ENCODE assay signal across 1 cellular context in genomic region chr16:72832640-72833039, GRCh38.
TF ChIP-seq lines count a peak whose summit lies in the region.

No MANE protein-coding gene starts in this region.

TF ChIP-seq in HepG2, 621 proteins besides CTCF, POLR2A, EP300 and RAD21 (continued from another document and continues in another):
- TF ChIP-seq ZNF350 (CRISPR knock-in tag; IDR thresholded peaks at IDR 0.05; ENCODE audit: borderline replicate concordance, low read depth) (peak; percentile 62; the same call in 1 of the 2 replicates), ZNF234 (CRISPR knock-in tag; conservative IDR thresholded peaks at IDR 0.05) (no peak), ATF1 (CRISPR knock-in tag; IDR thresholded peaks at IDR 0.05) (no peak), AKNA (CRISPR knock-in tag; IDR thresholded peaks at IDR 0.05; ENCODE audit: borderline replicate concordance) (no peak), MAX (IDR thresholded peaks at IDR 0.05) (0 out of 2 replicates have a peak, but pooled peaks have one; percentile 17), PAWR (CRISPR knock-in tag; IDR thresholded peaks at IDR 0.05; ENCODE audit: borderline replicate concordance) (no peak), ZBTB3 (CRISPR knock-in tag; IDR thresholded peaks at IDR 0.05; ENCODE audit: borderline replicate concordance, low read depth) (no peak), ZNF362 (CRISPR knock-in tag; IDR thresholded peaks at IDR 0.05; ENCODE audit: borderline replicate concordance) (no peak), IKZF4 (CRISPR knock-in tag; IDR thresholded peaks at IDR 0.05; ENCODE audit: borderline replicate concordance, low read depth, not compliant biosample characterization) (no peak), ZNF850 (CRISPR knock-in tag; conservative IDR thresholded peaks at IDR 0.05) (no peak), ZNF407 (CRISPR knock-in tag; IDR thresholded peaks at IDR 0.05; ENCODE audit: not compliant biosample characterization) (no peak), ATF3 (CRISPR knock-in tag; IDR thresholded peaks at IDR 0.05) (no peak), NONO (IDR thresholded peaks at IDR 0.05) (no peak), NONO (CRISPR knock-in tag; conservative IDR thresholded peaks at IDR 0.05) (0 out of 2 replicates have a peak, but pooled peaks have one; percentile 10), CEBPB (IDR thresholded peaks at IDR 0.05; ENCODE audit: borderline replicate concordance, low read depth, low read length) (no peak), ZBTB2 (CRISPR knock-in tag; IDR thresholded peaks at IDR 0.05; ENCODE audit: low read depth) (no peak), ZNF431 (CRISPR knock-in tag; IDR thresholded peaks at IDR 0.05; ENCODE audit: borderline replicate concordance, low read depth) (no peak), ZNF251 (CRISPR knock-in tag; IDR thresholded peaks at IDR 0.05) (no peak), HOXA7 (CRISPR knock-in tag; IDR thresholded peaks at IDR 0.05) (no peak), ZNF7 (CRISPR knock-in tag; IDR thresholded peaks at IDR 0.05) (no peak), ZNF205 (CRISPR knock-in tag; IDR thresholded peaks at IDR 0.05) (no peak), SMC3 (IDR thresholded peaks at IDR 0.05; ENCODE audit: low read length) (peak; percentile 82), EED (CRISPR knock-in tag; IDR thresholded peaks at IDR 0.05) (no peak), ELF1 (CRISPR knock-in tag; IDR thresholded peaks at IDR 0.05) (peak; percentile 60), RAD51 (IDR thresholded peaks at IDR 0.05; ENCODE audit: borderline replicate concordance) (no peak), ZNF781 (CRISPR knock-in tag; IDR thresholded peaks at IDR 0.05; ENCODE audit: borderline replicate concordance, not compliant biosample characterization) (no peak), TIGD3 (CRISPR knock-in tag; IDR thresholded peaks at IDR 0.05; ENCODE audit: borderline replicate concordance) (no peak), CBX1 (IDR thresholded peaks at IDR 0.05; ENCODE audit: low read depth) (no peak), SATB2 (CRISPR knock-in tag; IDR thresholded peaks at IDR 0.05) (no peak), YEATS4 (CRISPR knock-in tag; IDR thresholded peaks at IDR 0.05; ENCODE audit: borderline replicate concordance) (no peak), ZSCAN9 (CRISPR knock-in tag; IDR thresholded peaks at IDR 0.05; ENCODE audit: borderline replicate concordance) (no peak), ETV5 (CRISPR knock-in tag; IDR thresholded peaks at IDR 0.05; ENCODE audit: borderline replicate concordance) (peak; percentile 27; the same call in 1 of the 2 replicates), ZNF275 (CRISPR knock-in tag; IDR thresholded peaks at IDR 0.05; ENCODE audit: borderline replicate concordance) (no peak), ZNF460 (CRISPR knock-in tag; IDR thresholded peaks at IDR 0.05; ENCODE audit: borderline replicate concordance) (no peak), ZNF101 (CRISPR knock-in tag; IDR thresholded peaks at IDR 0.05; ENCODE audit: borderline replicate concordance, low read depth) (no peak), ZFP91 (CRISPR knock-in tag; IDR thresholded peaks at IDR 0.05; ENCODE audit: borderline replicate concordance) (no peak), ZSCAN5A (CRISPR knock-in tag; IDR thresholded peaks at IDR 0.05; ENCODE audit: borderline replicate concordance) (no peak), ZNF558 (CRISPR knock-in tag; IDR thresholded peaks at IDR 0.05; ENCODE audit: borderline replicate concordance) (no peak)
